In the genomic region with DNA sequence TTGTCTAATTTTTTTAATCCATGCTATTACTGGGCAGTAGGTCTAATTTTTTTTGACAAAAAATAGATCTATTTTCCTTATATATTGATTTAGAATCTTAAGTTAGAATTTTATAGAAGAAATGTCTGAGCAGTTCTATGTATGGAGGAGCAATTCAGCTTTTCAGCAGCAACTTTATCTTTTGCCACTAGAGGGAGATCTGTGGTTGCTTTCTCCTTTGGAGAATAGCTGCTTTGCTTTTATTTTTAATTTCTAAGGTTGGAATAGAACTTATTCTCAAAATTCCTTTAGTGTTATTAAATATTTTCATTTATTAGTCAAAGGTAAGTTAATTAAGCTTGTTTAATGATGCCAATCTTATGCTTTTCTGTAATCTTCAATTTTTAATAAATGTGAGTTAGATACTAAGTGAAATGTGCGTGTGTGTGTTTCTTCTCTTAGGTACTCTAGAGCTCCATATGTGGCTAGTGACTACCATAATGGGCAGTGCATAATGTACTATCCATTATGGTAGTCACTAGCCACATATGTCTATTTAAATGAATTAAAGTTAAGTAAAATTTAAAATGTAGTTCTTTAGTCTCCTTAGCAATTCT, we compare ENCODE assay signal across 8 cellular contexts. TPM values are rescaled to one million over a fixed set of nuclear protein-coding genes. Genes with fewer than 3 reads are reported as not detected.
DNase-seq lines count a peak whose midpoint lies in the region; ATAC-seq and TF ChIP-seq lines count a peak whose summit lies in the region.

No MANE protein-coding gene starts in this region.

- H3K4me1 ChIP-seq in colonic mucosa (no peaks in the 10 kb centered on the region), mucosa of descending colon (ENCODE audit: low read depth) (no peaks in the 10 kb centered on the region)

- TF ChIP-seq CTCF in colonic mucosa (IDR thresholded peaks at IDR 0.05) (peak; percentile 80), mucosa of descending colon (IDR thresholded peaks at IDR 0.05) (peak; percentile 36), lower leg skin (IDR thresholded peaks at IDR 0.05) (no peak)

- 90 to 98% methylated on average over 1 of the region's 1 CpG for WGBS in lower leg skin, 2 donors

- ATAC-seq in mucosa of descending colon = peak; percentile 55

- H3K27ac ChIP-seq in colonic mucosa = no peak overlapping the region

- H3K4me3 ChIP-seq in H7 (ENCODE audit: insufficient read depth, low read depth, low read length) (no peak overlapping the region), colonic mucosa (no peak overlapping the region), mucosa of descending colon (no peak overlapping the region), lower leg skin (ENCODE audit: low read depth, poor library complexity, severe bottlenecking) (no peak overlapping the region)

- DNase-seq in activated naive CD4-positive, alpha-beta T cell treated with anti-CD3 and anti-CD28 coated beads for 36 hours = peak; percentile 6
- no peak for DNase-seq in activated naive CD4-positive, alpha-beta T cell treated with Interleukin-2 at 50 U/mL for 16 hours
- peak; percentile 29 for DNase-seq in H7
- DNase-seq in NCI-H69 (lab: John Stamatoyannopoulos, UW) = peak; percentile 13
- peak; percentile 18 for DNase-seq in colonic mucosa
- DNase-seq in mucosa of descending colon = peak in 1 of 3 donors; percentile 10
- DNase-seq in mucosa of gallbladder (ENCODE audit: low spot score) = no peak
- no peak for DNase-seq in lower leg skin (ENCODE audit: low spot score in 2 of 2)

- H3K9me3 ChIP-seq in colonic mucosa (no peaks in the 10 kb centered on the region), mucosa of descending colon (no peaks in the 10 kb centered on the region)

- H3K4me1 Mint-ChIP-seq in activated naive CD4-positive, alpha-beta T cell treated with anti-CD3 and anti-CD28 coated beads for 36 hours (ENCODE audit: low read depth) = peaks cover 2% of the 10 kb centered on the region

- no peaks in the 10 kb centered on the region for H3K27me3 Mint-ChIP-seq in activated naive CD4-positive, alpha-beta T cell treated with anti-CD3 and anti-CD28 coated beads for 36 hours (ENCODE audit: low read depth)

- H3K36me3 ChIP-seq in H7 (replicated peaks; ENCODE audit: control insufficient read depth, insufficient read depth, low read length) (no peaks in the 10 kb centered on the region; the same call in 1 of the 2 replicates), colonic mucosa (no peaks in the 10 kb centered on the region), mucosa of descending colon (ENCODE audit: low read depth) (no peaks in the 10 kb centered on the region)

- no peaks in the 10 kb centered on the region for H3K9me3 Mint-ChIP-seq in activated naive CD4-positive, alpha-beta T cell treated with anti-CD3 and anti-CD28 coated beads for 36 hours

- CTCF ChIA-PET in activated naive CD4-positive, alpha-beta T cell treated with anti-CD3 and anti-CD28 coated beads for 36 hours (lab: Charles Lee) = interaction anchor here (0.7 to 2.9 kb wide), 12 partner anchors 8 to 1382 kb away, joined by 3 to 18 read pairs (median 4); partner anchors contain the start of gene FAM199X

- no peaks in the 10 kb centered on the region for H3K36me3 Mint-ChIP-seq in activated naive CD4-positive, alpha-beta T cell treated with anti-CD3 and anti-CD28 coated beads for 36 hours (ENCODE audit: low read depth)

- no peak overlapping the region for H3K27ac Mint-ChIP-seq in activated naive CD4-positive, alpha-beta T cell treated with anti-CD3 and anti-CD28 coated beads for 36 hours

- H3K4me3 Mint-ChIP-seq in activated naive CD4-positive, alpha-beta T cell treated with anti-CD3 and anti-CD28 coated beads for 36 hours = no peak overlapping the region

- H3K27me3 ChIP-seq in H7 (ENCODE audit: control insufficient read depth, insufficient read depth, low read length) (no peaks in the 10 kb centered on the region), colonic mucosa (no peaks in the 10 kb centered on the region)

- no peak overlapping the region for H3K9ac ChIP-seq in colonic mucosa (ENCODE audit: low read depth in 2 of 2, low read length in 2 of 2)

- intact Hi-C loops in activated naive CD4-positive, alpha-beta T cell treated with anti-CD3 and anti-CD28 coated beads for 36 hours (cut with micrococcal nuclease) = loop anchor here (1.0 to 10.0 kb wide), 3 partner anchors 76 to 729 kb away; no protein-coding TSS in a partner anchor
- intact Hi-C loops in colonic mucosa (cut with DNase I) (loop anchor here (5.0 kb wide), 1 partner anchor 147 kb away; no protein-coding TSS in a partner anchor), mucosa of descending colon (cut with DNase I, micrococcal nuclease) (no loop called here), lower leg skin (cut with DNase I; ENCODE audit: low total_unique reads) (no loop called here)

- no peak for TF ChIP-seq POLR2A in lower leg skin (IDR thresholded peaks at IDR 0.05)

RNA-seq across cellular contexts. Expression of gene FAM199X, which starts 29.3 kb away (rescaled TPM):
- 1 to 10 TPM; 6.0 to 6.1 TPM for total RNA-seq in activated naive CD4-positive, alpha-beta T cell treated with anti-CD3 and anti-CD28 coated beads for 36 hours
- total RNA-seq in H7 (2014; rRNA removed; shearing (Covaris generic)) = 23.9 and 25.7 TPM in 2 replicates
- total RNA-seq in colonic mucosa (10 to 100 TPM; 20.9 to 29.3 TPM), mucosa of descending colon (10 to 100 TPM; 18.3 to 22.2 (median 21.9) TPM), mucosa of gallbladder (18.9 TPM), lower leg skin (10 to 100 TPM; 11.5 to 14.7 (median 14.6) TPM)

RNA-seq across cellular contexts. Expression of gene SLC25A53, which starts 38.8 kb away (rescaled TPM):
- total RNA-seq in activated naive CD4-positive, alpha-beta T cell treated with anti-CD3 and anti-CD28 coated beads for 36 hours = 1 to 10 TPM; 4.6 to 5.0 TPM
- 2.2 and 2.3 TPM in 2 replicates for total RNA-seq in H7 (2014; rRNA removed; shearing (Covaris generic))
- total RNA-seq in colonic mucosa = 1 to 10 TPM; 7.5 to 8.6 TPM
- 10 to 100 TPM in 1 of 3 donors, 1 to 10 TPM in 2; 7.2 to 18.0 (median 8.5) TPM for total RNA-seq in mucosa of descending colon
- 14.5 TPM for total RNA-seq in mucosa of gallbladder
- total RNA-seq in lower leg skin = 1 to 10 TPM; 3.7 to 7.5 (median 5.9) TPM

RNA-seq across cellular contexts. Expression of gene ESX1, which starts 59.1 kb away (rescaled TPM):
- not detected for total RNA-seq in activated naive CD4-positive, alpha-beta T cell treated with anti-CD3 and anti-CD28 coated beads for 36 hours
- not detected in 2 replicates for total RNA-seq in H7 (2014; rRNA removed; shearing (Covaris generic))
- total RNA-seq in colonic mucosa = not detected
- not detected for total RNA-seq in mucosa of descending colon
- total RNA-seq in mucosa of gallbladder = not detected
- total RNA-seq in lower leg skin = not detected

Comparison
In these comparisons a context has a peak if more than half of its experiments do, and no peak if none do; other contexts are left out.
1. DNase-seq: peak in activated naive CD4-positive, alpha-beta T cell treated with anti-CD3 and anti-CD28 coated beads for 36 hours (single experiment), H7 (single experiment), NCI-H69 (single experiment) and colonic mucosa (single experiment); none in activated naive CD4-positive, alpha-beta T cell treated with Interleukin-2 at 50 U/mL for 16 hours (single experiment), mucosa of gallbladder (single experiment) and lower leg skin (0 of 2).
2. CTCF ChIP-seq: peak in colonic mucosa (single experiment) and mucosa of descending colon (single experiment); none in lower leg skin (0 of 3).
3. intact Hi-C loops: an anchor here in activated naive CD4-positive, alpha-beta T cell treated with anti-CD3 and anti-CD28 coated beads for 36 hours (1.0 to 10.0 kb wide) and colonic mucosa (5.0 kb wide); none called in mucosa of descending colon and lower leg skin.